Comparison of ENCODE assay signal across 22 cellular contexts in the genomic region with DNA sequence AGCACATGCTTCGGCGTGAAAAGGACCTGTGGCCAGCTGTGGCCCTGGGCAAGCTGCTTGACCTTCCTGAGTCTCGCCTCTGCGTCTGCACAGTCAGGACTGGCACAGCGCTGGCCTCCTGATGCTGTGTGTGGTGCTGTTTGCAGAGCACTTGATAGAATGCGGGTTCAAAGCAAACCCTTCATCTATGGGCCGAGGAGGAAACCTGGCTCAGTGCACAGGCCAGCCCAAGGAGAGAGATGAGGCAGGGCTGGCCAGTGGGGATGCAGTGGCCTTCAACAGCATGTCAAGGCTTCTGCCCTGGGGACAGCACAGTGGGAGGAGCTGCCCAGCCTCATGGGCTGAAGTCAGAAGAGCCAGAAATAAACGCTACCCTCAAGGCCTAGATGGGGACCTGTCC. TPM values are rescaled to one million over a fixed set of nuclear protein-coding genes. Genes with fewer than 3 reads are reported as not detected.
DNase-seq lines count a peak whose midpoint lies in the region; ATAC-seq, FAIRE-seq and TF ChIP-seq lines count a peak whose summit lies in the region.
"Had no signal": no experiment of that assay in that cellular context is flagged by ENCODE, and none has a peak within 500 bp of the region (broad histone marks: within the 10 kb centered on the region; RNA-seq: fewer than 3 reads in every experiment).

No MANE protein-coding gene starts in this region.

- ATAC-seq in HG03342 (IDR thresholded peaks at IDR 0.05; ENCODE audit: unreplicated experiment): no peak
- ATAC-seq: Panc1 had no signal

- H3K4me3 ChIP-seq in kidney (ENCODE audit: low read length in 2 of 2) (no peak overlapping the region), neuronal stem cell (ENCODE audit: low read length in 2 of 2) (no peak overlapping the region)

- no peak overlapping the region for H2BK120ac ChIP-seq in neuronal stem cell (ENCODE audit: low read depth, low read length)

- no CpG with 5 or more reads among the region's 8 CpGs for WGBS in neuronal stem cell (ENCODE audit: extremely low coverage in 2 of 2, insufficient read length in 2 of 2, insufficient replicate concordance in 1 of 2), 2 donors

- H3K27me3 Mint-ChIP-seq in chondrocyte (ENCODE audit: low read depth): peaks cover 13% of the 10 kb centered on the region
- peaks cover 11% of the 10 kb centered on the region for H3K27me3 Mint-ChIP-seq in type B pancreatic cell

- H3K36me3 Mint-ChIP-seq in chondrocyte (ENCODE audit: low read depth) (no peaks in the 10 kb centered on the region), type B pancreatic cell (no peaks in the 10 kb centered on the region)

- no peaks in the 10 kb centered on the region for H3K4me1 ChIP-seq in kidney (ENCODE audit: control insufficient read depth in 1 of 2, insufficient read depth in 1 of 2, low read depth in 1 of 2, low read length in 2 of 2)
- H3K4me1 ChIP-seq in neuronal stem cell (ENCODE audit: control insufficient read depth in 2 of 2, insufficient read depth in 1 of 2, low read depth in 1 of 2, low read length in 2 of 2): peaks cover 0 to 16% of the 10 kb centered on the region in 2 donors

- no peak overlapping the region for H4K8ac ChIP-seq in neuronal stem cell (ENCODE audit: low read depth, low read length)

- H3K27me3 ChIP-seq in neuronal stem cell (ENCODE audit: control insufficient read depth in 3 of 3, insufficient read depth in 3 of 3, low read depth in 1 of 3, low read length in 3 of 3): peaks cover 0 to 1% (median 0%) of the 10 kb centered on the region in 3 experiments

- peak overlapping the region; percentile 73 for H3K18ac ChIP-seq in neuronal stem cell (ENCODE audit: low read length)

- FAIRE-seq in kidney (lab: Jason Lieb, UNC): no peak
- FAIRE-seq: D721Med had no signal

- no peak overlapping the region for H4K91ac ChIP-seq in neuronal stem cell (ENCODE audit: low read depth, low read length, poor library complexity)

- H3K9ac ChIP-seq in kidney (ENCODE audit: low read length in 2 of 2) (no peak overlapping the region), neuronal stem cell (ENCODE audit: low read depth, low read length, poor library complexity) (peak overlapping the region; percentile 17)

- intact Hi-C loops in kidney (cut with DNase I): no loop called here

- H3K4me2 ChIP-seq in neuronal stem cell (ENCODE audit: insufficient read depth, low read length, poor library complexity, severe bottlenecking): no peak overlapping the region

- no peak overlapping the region for H3K14ac ChIP-seq in neuronal stem cell (ENCODE audit: low read length)

- no peaks in the 10 kb centered on the region for H3K9me3 ChIP-seq in kidney (ENCODE audit: control insufficient read depth in 1 of 2, low read length in 2 of 2)
- peaks cover 0 to 1% of the 10 kb centered on the region in 2 donors for H3K9me3 ChIP-seq in neuronal stem cell (replicated peaks in 1 of 2; ENCODE audit: control insufficient read depth in 2 of 2, insufficient read depth in 1 of 2, low read depth in 1 of 2, low read length in 2 of 2)

- H2AFZ ChIP-seq in neuronal stem cell (ENCODE audit: low read length): no peak overlapping the region

- no peaks in the 10 kb centered on the region for H3K36me3 ChIP-seq in kidney (ENCODE audit: control insufficient read depth in 1 of 2, insufficient read depth in 2 of 2, low read length in 2 of 2)
- H3K36me3 ChIP-seq in neuronal stem cell (replicated peaks in 1 of 2; ENCODE audit: control insufficient read depth in 2 of 2, insufficient read depth in 2 of 2, low read length in 2 of 2): no peaks in the 10 kb centered on the region

- H3K4me3 Mint-ChIP-seq in chondrocyte (ENCODE audit: unreplicated experiment): no peak overlapping the region
- no peak overlapping the region for H3K4me3 Mint-ChIP-seq in type B pancreatic cell

- H2AK5ac ChIP-seq in neuronal stem cell (ENCODE audit: low read depth, low read length): peak overlapping the region; percentile 3

- peak overlapping the region; percentile 43 for H3K4ac ChIP-seq in neuronal stem cell (ENCODE audit: low read length)

- no peak overlapping the region for H2BK5ac ChIP-seq in neuronal stem cell (ENCODE audit: low read length)

- DNase-seq in chondrocyte (ENCODE audit: low spot score) (peak; percentile 34), kidney (peak; percentile 55), neuronal stem cell (ENCODE audit: low spot score) (no peak), occipital lobe (lab: John Stamatoyannopoulos, UW) (no peak), type B pancreatic cell (ENCODE audit: extremely low spot score, unreplicated experiment) (no peak), HuH-7 (ENCODE audit: low spot score) (no peak)
- DNase-seq: ACHN, DMS79, IMR-90, NCI-H1048, NCI-H1436, NCI-H2029, NCI-H2171, NCI-H446 had no signal

- H2BK15ac ChIP-seq in neuronal stem cell (ENCODE audit: low read length): no peak overlapping the region

- no peak overlapping the region for H3K27ac ChIP-seq in kidney (ENCODE audit: low read depth in 2 of 2, low read length in 2 of 2)
- H3K27ac ChIP-seq in neuronal stem cell (replicated peaks; ENCODE audit: low read length): peak overlapping the region; percentile 72
- H3K27ac ChIP-seq: C4-2B, HL-60 had no signal

- H3K9me3 Mint-ChIP-seq in chondrocyte (ENCODE audit: low read depth): no peaks in the 10 kb centered on the region
- no peaks in the 10 kb centered on the region for H3K9me3 Mint-ChIP-seq in type B pancreatic cell

- H3K27ac Mint-ChIP-seq in chondrocyte (ENCODE audit: unreplicated experiment): no peak overlapping the region
- no peak overlapping the region for H3K27ac Mint-ChIP-seq in type B pancreatic cell

- H3K79me1 ChIP-seq in neuronal stem cell (ENCODE audit: low read depth, low read length): peaks cover 2% of the 10 kb centered on the region

- H2BK12ac ChIP-seq in neuronal stem cell (ENCODE audit: low read length): peak overlapping the region; percentile 14

- no peak overlapping the region for H3K23ac ChIP-seq in neuronal stem cell (ENCODE audit: low read depth, low read length, poor library complexity)

- TF ChIP-seq CTCF in chondrocyte (IDR thresholded peaks at IDR 0.05): no peak
- no peak for TF ChIP-seq CTCF in kidney (IDR thresholded peaks at IDR 0.05; ENCODE audit: borderline replicate concordance, extremely low read depth, insufficient read depth)
- no peak for TF ChIP-seq CTCF in type B pancreatic cell (conservative IDR thresholded peaks at IDR 0.05)

- H3K4me1 Mint-ChIP-seq in chondrocyte (ENCODE audit: low read depth) (no peaks in the 10 kb centered on the region), type B pancreatic cell (ENCODE audit: unreplicated experiment) (no peaks in the 10 kb centered on the region)

RNA-seq across cellular contexts. Expression of gene VSTM2B, which starts 21.3 kb away (rescaled TPM):
- not detected in 3 replicates for total RNA-seq in chondrocyte
- not detected for total RNA-seq in kidney
- polyA plus RNA-seq in kidney (ENCODE audit: insufficient read depth, low read depth, low replicate concordance): not detected
- 2.1 TPM for polyA plus RNA-seq in neuronal stem cell (2013, experiment 1 of 2)
- 2.2 TPM for polyA plus RNA-seq in neuronal stem cell (2013, experiment 2 of 2)
- total RNA-seq in occipital lobe: 12.3 TPM
- 0.68 TPM in 1 of 2 replicates, not detected in the other for total RNA-seq in type B pancreatic cell (ENCODE audit: low replicate concordance)
- total RNA-seq: HT1080, IMR-90, M059J, SK-MEL-5 had no signal
- polyA plus RNA-seq: IMR-90 had no signal

Comparison
In these comparisons a context has a peak if more than half of its experiments do, and no peak if none do; other contexts are left out.
1. DNase-seq: peak in chondrocyte (single experiment) and kidney (single experiment); none in neuronal stem cell (single experiment), occipital lobe (single experiment), type B pancreatic cell (single experiment) and HuH-7 (single experiment).